Comparison of ENCODE assay signal across 7 cellular contexts in genomic region chr3:8301977-8302589, GRCh38.
A peak's percentile ranks its signal among the peaks of the same experiment; 100 is the strongest.
DNase-seq lines count a peak whose midpoint lies in the region; ATAC-seq, FAIRE-seq and TF ChIP-seq lines count a peak whose summit lies in the region.

No MANE protein-coding gene starts in this region.

- H2AFZ ChIP-seq in HepG2 (ENCODE audit: low read length), result no peak overlapping the region

- POLR2A ChIA-PET in HepG2 (lab: Yijun Ruan, JAX), result no interaction called here

- H3K4me1 ChIP-seq in breast epithelium, result no peaks in the 10 kb centered on the region
- H3K4me1 ChIP-seq in HepG2 (ENCODE audit: insufficient read depth, low read length), result no peaks in the 10 kb centered on the region
- H3K4me1 ChIP-seq in uterus, result no peaks in the 10 kb centered on the region

- BruUV-seq in HepG2 (replicated peaks; lab: Mats Ljungman, UMichigan), result no TSS peak

- H3K27me3 ChIP-seq in breast epithelium, result no peaks in the 10 kb centered on the region
- H3K27me3 ChIP-seq in HepG2 (ENCODE audit: control insufficient read depth in 1 of 2, insufficient read depth in 2 of 2, low read length in 2 of 2), result no peaks in the 10 kb centered on the region
- H3K27me3 ChIP-seq in uterus, result no peaks in the 10 kb centered on the region

- TF ChIP-seq EP300 in HepG2 (IDR thresholded peaks at IDR 0.05; ENCODE audit: low read depth in 2 of 2, low read length in 2 of 2) (no peak), HepG2 (CRISPR knock-in tag; IDR thresholded peaks at IDR 0.05; ENCODE audit: borderline replicate concordance) (no peak)

- DNase-seq in G401 (ENCODE audit: low spot score) (peak; percentile 47), H4 (ENCODE audit: low spot score) (peak; percentile 35), NCI-H345 treated with DMSO at 0.1 percent for 48 hours (lab: John Stamatoyannopoulos, UW; ENCODE audit: unreplicated experiment) (peak; percentile 19), breast epithelium (ENCODE audit: low spot score in 2 of 2) (no peak), HepG2 (ENCODE audit: low spot score) (peak; percentile 31), uterus (no peak)
- DNase-seq in stimulated activated CD4-positive, alpha-beta T cell treated with anti-CD3 and anti-CD28 coated beads, Interleukin-15, amount 100 ng/mL, for 24 hours, result no peak

- in situ Hi-C loops in G401 (cut with HindIII; ENCODE audit: low sequenced_read_pairs), result no loop called here
- in situ Hi-C loops in HepG2 (cut with HindIII; ENCODE audit: extremely low pct_ligation_motif_present, low pct_unique_long_range_greater_than_20kb), result no loop called here

- peak; percentile 29 to 55 (median 55) for TF ChIP-seq CTCF in breast epithelium (IDR thresholded peaks at IDR 0.05)
- peak; percentile 61 for TF ChIP-seq CTCF in HepG2 (CRISPR knock-in tag; IDR thresholded peaks at IDR 0.05)
- TF ChIP-seq CTCF in uterus (IDR thresholded peaks at IDR 0.05), result peak; percentile 37 to 52 (median 46)

- no peaks in the 10 kb centered on the region for H3K79me2 ChIP-seq in HepG2 (ENCODE audit: insufficient read depth, low read length)

- H3K4me3 ChIP-seq in breast epithelium (no peak overlapping the region), HepG2 (replicated peaks in 1 of 3; ENCODE audit: insufficient read depth in 1 of 3, low read depth in 2 of 3, low read length in 3 of 3) (no peak overlapping the region), uterus (no peak overlapping the region)

- H3K9me3 ChIP-seq in breast epithelium, result no peaks in the 10 kb centered on the region
- H3K9me3 ChIP-seq in HepG2 (ENCODE audit: low read length), result no peaks in the 10 kb centered on the region
- no peaks in the 10 kb centered on the region for H3K9me3 ChIP-seq in uterus

- TF ChIP-seq POLR2A in breast epithelium (IDR thresholded peaks at IDR 0.05) (no peak), HepG2 (IDR thresholded peaks at IDR 0.05; ENCODE audit: insufficient read depth in 1 of 2, low read depth in 2 of 2, low read length in 2 of 2) (no peak), uterus (IDR thresholded peaks at IDR 0.05) (no peak)

- FAIRE-seq in HepG2 (lab: Jason Lieb, UNC), result peak; percentile 82

- H3K4me2 ChIP-seq in HepG2 (ENCODE audit: low read depth, low read length), result no peak overlapping the region

- peak; percentile 64 for ATAC-seq in HepG2

- under 1% methylated on average over 6 of the region's 6 CpGs for WGBS in HepG2 (ENCODE audit: low lambda C conversion rate)

- H3K27ac ChIP-seq in breast epithelium (no peak overlapping the region), HepG2 (ENCODE audit: extremely low read length, insufficient read depth, low read length) (no peak overlapping the region), uterus (no peak overlapping the region)

- no peak overlapping the region for H3K9ac ChIP-seq in HepG2 (ENCODE audit: insufficient read depth, low read depth, low read length)

- CTCF ChIA-PET in HepG2 (lab: Yijun Ruan, JAX; ENCODE audit: low intra/inter-chr PET ratio, low total read pairs), result no interaction called here

- no peak for TF ChIP-seq RAD21 in HepG2 (CRISPR knock-in tag; IDR thresholded peaks at IDR 0.05)

- no peaks in the 10 kb centered on the region for H3K36me3 ChIP-seq in breast epithelium
- no peaks in the 10 kb centered on the region for H3K36me3 ChIP-seq in HepG2 (replicated peaks in 1 of 2; ENCODE audit: control insufficient read depth in 1 of 2, insufficient read depth in 2 of 2, low read length in 2 of 2)
- H3K36me3 ChIP-seq in uterus, result no peaks in the 10 kb centered on the region

- intact Hi-C loops in breast epithelium (cut with DNase I; ENCODE audit: low total_unique reads) (no loop called here), HepG2 (cut with micrococcal nuclease; ENCODE audit: unreplicated experiment) (no loop called here), uterus (cut with DNase I; ENCODE audit: low total_unique reads) (no loop called here)

- H4K20me1 ChIP-seq in HepG2 (ENCODE audit: insufficient read depth, low read length), result no peaks in the 10 kb centered on the region

TF ChIP-seq in HepG2, 621 proteins besides CTCF, POLR2A, EP300 and RAD21:
- no peak for TF ChIP-seq ZNF230 (CRISPR knock-in tag; IDR thresholded peaks at IDR 0.05)
- peak; percentile 49 for TF ChIP-seq STAG1 (CRISPR knock-in tag; IDR thresholded peaks at IDR 0.05)

Comparison
In these comparisons a context has a peak if more than half of its experiments do, and no peak if none do; other contexts are left out.
1. DNase-seq: peak in G401 (single experiment), H4 (single experiment), NCI-H345 treated with DMSO at 0.1 percent for 48 hours (single experiment) and HepG2 (single experiment); none in breast epithelium (0 of 2), uterus (0 of 2) and stimulated activated CD4-positive, alpha-beta T cell treated with anti-CD3 and anti-CD28 coated beads, Interleukin-15, amount 100 ng/mL, for 24 hours (single experiment).
2. Peak in every context shown above with its lines, with median percentiles within 50 percentile points of each other: CTCF ChIP-seq.